ENCODE assay signal across 23 cellular contexts in genomic region chr12:18261906-18262305, GRCh38. TPM values are rescaled to one million over a fixed set of nuclear protein-coding genes. Genes with fewer than 3 reads are reported as not detected.
DNase-seq lines count a peak whose midpoint lies in the region; ATAC-seq and TF ChIP-seq lines count a peak whose summit lies in the region.
"Had no signal": no experiment of that assay in that cellular context is flagged by ENCODE, and none has a peak within 500 bp of the region (broad histone marks: within the 10 kb centered on the region; RNA-seq: fewer than 3 reads in every experiment).

No MANE protein-coding gene starts in this region.

- intact Hi-C loops in lower lobe of right lung (cut with DNase I): no loop called here

- TF ChIP-seq CTCF in 22Rv1 (IDR thresholded peaks at IDR 0.05) (no peak), endodermal cell (conservative IDR thresholded peaks at IDR 0.05) (no peak), nephron (IDR thresholded peaks at IDR 0.05; ENCODE audit: unreplicated experiment in 3 of 3) (no peak), lower lobe of right lung (IDR thresholded peaks at IDR 0.05) (no peak)

- no peaks in the 10 kb centered on the region for H3K4me1 ChIP-seq in endodermal cell (ENCODE audit: control insufficient read depth, insufficient read depth, low read length)
- no peaks in the 10 kb centered on the region for H3K4me1 ChIP-seq in lower lobe of right lung
- H3K4me1 ChIP-seq: BLaER1, HAP-1, pancreas had no signal

- H3K27me3 ChIP-seq in endodermal cell (ENCODE audit: control insufficient read depth, insufficient read depth, low read length, poor library complexity, severe bottlenecking): no peaks in the 10 kb centered on the region
- H3K27me3 ChIP-seq in lower lobe of right lung (ENCODE audit: low read depth): no peaks in the 10 kb centered on the region
- H3K27me3 ChIP-seq: BLaER1, right lobe of liver had no signal

- H3K9me3 ChIP-seq in endodermal cell (ENCODE audit: control insufficient read depth, low read length) (no peaks in the 10 kb centered on the region), lower lobe of right lung (no peaks in the 10 kb centered on the region)
- H3K9me3 ChIP-seq: BLaER1, HAP-1, pancreas, right lobe of liver had no signal

- no peaks in the 10 kb centered on the region for H3K36me3 ChIP-seq in endodermal cell (ENCODE audit: control insufficient read depth, insufficient read depth, low read length)
- no peaks in the 10 kb centered on the region for H3K36me3 ChIP-seq in lower lobe of right lung
- H3K36me3 ChIP-seq: BLaER1, HAP-1, pancreas, right lobe of liver had no signal

- no peaks in the 10 kb centered on the region for H3K36me3 Mint-ChIP-seq in endodermal cell (ENCODE audit: low read depth)
- no peaks in the 10 kb centered on the region for H3K36me3 Mint-ChIP-seq in nephron (ENCODE audit: low read depth)
- H3K36me3 Mint-ChIP-seq: activated naive CD4-positive, alpha-beta T cell treated with anti-CD3 and anti-CD28 coated beads, Interleukin-2, amount 50 U/mL, for 24 hours; natural killer cell treated with Interleukin-12 subunit alpha and Interleukin-12 subunit beta and Interleukin-15 and Interleukin-18, amount 100 ng/mL, for 72 hours had no signal

- H3K27ac Mint-ChIP-seq in endodermal cell: peak overlapping the region; percentile 16
- peak overlapping the region; percentile 47 to 86 (median 61) for H3K27ac Mint-ChIP-seq in nephron
- H3K27ac Mint-ChIP-seq: activated naive CD4-positive, alpha-beta T cell treated with anti-CD3 and anti-CD28 coated beads, Interleukin-2, amount 50 U/mL, for 24 hours; natural killer cell treated with Interleukin-12 subunit alpha and Interleukin-12 subunit beta and Interleukin-15 and Interleukin-18, amount 100 ng/mL, for 72 hours had no signal

- H3K4me3 Mint-ChIP-seq in endodermal cell (no peak overlapping the region), nephron (peak overlapping the region in 2 of 3 experiments; percentile 12 to 64)
- H3K4me3 Mint-ChIP-seq: activated naive CD4-positive, alpha-beta T cell treated with anti-CD3 and anti-CD28 coated beads, Interleukin-2, amount 50 U/mL, for 24 hours; natural killer cell treated with Interleukin-12 subunit alpha and Interleukin-12 subunit beta and Interleukin-15 and Interleukin-18, amount 100 ng/mL, for 72 hours had no signal

- peak overlapping the region; percentile 12; the same call in 1 of the 2 replicates for H3K27ac ChIP-seq in 22Rv1
- no peak overlapping the region for H3K27ac ChIP-seq in endodermal cell (ENCODE audit: low read depth, low read length)
- no peak overlapping the region for H3K27ac ChIP-seq in lower lobe of right lung
- H3K27ac ChIP-seq: BLaER1, right lobe of liver had no signal

- no peak overlapping the region for H3K4me3 ChIP-seq in endodermal cell (ENCODE audit: low read length)
- H3K4me3 ChIP-seq in lower lobe of right lung: no peak overlapping the region
- H3K4me3 ChIP-seq: BLaER1, HAP-1, pancreas, right lobe of liver had no signal

- H3K9ac ChIP-seq in endodermal cell (ENCODE audit: extremely low read depth, low read length, poor library complexity, severe bottlenecking): no peak overlapping the region
- H3K9ac ChIP-seq: BLaER1 had no signal

- peaks cover 8% of the 10 kb centered on the region for H3K4me1 Mint-ChIP-seq in endodermal cell
- H3K4me1 Mint-ChIP-seq in nephron: peaks cover 16% of the 10 kb centered on the region
- H3K4me1 Mint-ChIP-seq: activated naive CD4-positive, alpha-beta T cell treated with anti-CD3 and anti-CD28 coated beads, Interleukin-2, amount 50 U/mL, for 24 hours had no signal

- H3K27me3 Mint-ChIP-seq in endodermal cell (ENCODE audit: insufficient read depth) (no peaks in the 10 kb centered on the region), nephron (ENCODE audit: low read depth) (no peaks in the 10 kb centered on the region)
- H3K27me3 Mint-ChIP-seq: activated naive CD4-positive, alpha-beta T cell treated with anti-CD3 and anti-CD28 coated beads, Interleukin-2, amount 50 U/mL, for 24 hours; natural killer cell treated with Interleukin-12 subunit alpha and Interleukin-12 subunit beta and Interleukin-15 and Interleukin-18, amount 100 ng/mL, for 72 hours had no signal

- no peak for ATAC-seq in lower lobe of right lung
- ATAC-seq: left ventricle myocardium superior; natural killer cell treated with Interleukin-12 subunit alpha and Interleukin-12 subunit beta and Interleukin-15 and Interleukin-18, amount 100 ng/mL, for 72 hours; right lobe of liver had no signal

- peak; percentile 20 for DNase-seq in NCI-H82 treated with DMSO at 0.1 percent for 48 hours (lab: John Stamatoyannopoulos, UW; ENCODE audit: unreplicated experiment)
- DNase-seq in endodermal cell: no peak
- DNase-seq in dedifferentiated amniotic fluid mesenchymal stem cell (ENCODE audit: extremely low spot score): no peak
- no peak for DNase-seq in activated CD4-positive, alpha-beta T cell treated with anti-CD3 and anti-CD28 coated beads, Interleukin-2, amount 50 U/mL, for 1 hour
- DNase-seq in stimulated activated CD4-positive, alpha-beta T cell treated with anti-CD3 and anti-CD28 coated beads, Interleukin-4, amount 100 ng/mL, for 24 hours: no peak
- no peak for DNase-seq in lower lobe of right lung
- DNase-seq: anterior cingulate cortex; central memory CD4-positive, alpha-beta T cell; DND-41; erythroblast; hippocampal formation; left ventricle myocardium superior; NCI-H1436 treated with DMSO at 0.1 percent for 48 hours; pancreas; right lobe of liver; T-helper 9 cell had no signal

- H3K9me3 Mint-ChIP-seq in endodermal cell: no peaks in the 10 kb centered on the region
- no peaks in the 10 kb centered on the region for H3K9me3 Mint-ChIP-seq in nephron

- 79 to 80% methylated on average over 1 to 5 of the region's 5 CpGs for WGBS in endodermal cell (ENCODE audit: insufficient coverage in 1 of 2, insufficient read length in 1 of 2), 2 experiments

RNA-seq across cellular contexts. Expression of gene PIK3C2G, which starts 0.6 kb away (rescaled TPM):
- total RNA-seq in endodermal cell (not detected), lower lobe of right lung (0.59 TPM)
- not detected for polyA plus RNA-seq in endodermal cell (2013, experiment 1 of 2)
- polyA plus RNA-seq in endodermal cell (2013, experiment 2 of 2): not detected
- total RNA-seq: A673; left ventricle myocardium superior; natural killer cell treated with Interleukin-12 subunit alpha and Interleukin-12 subunit beta and Interleukin-15 and Interleukin-18, amount 100 ng/mL, for 72 hours had no signal
